ENCODE assay signal across 16 cellular contexts in the genomic region with DNA sequence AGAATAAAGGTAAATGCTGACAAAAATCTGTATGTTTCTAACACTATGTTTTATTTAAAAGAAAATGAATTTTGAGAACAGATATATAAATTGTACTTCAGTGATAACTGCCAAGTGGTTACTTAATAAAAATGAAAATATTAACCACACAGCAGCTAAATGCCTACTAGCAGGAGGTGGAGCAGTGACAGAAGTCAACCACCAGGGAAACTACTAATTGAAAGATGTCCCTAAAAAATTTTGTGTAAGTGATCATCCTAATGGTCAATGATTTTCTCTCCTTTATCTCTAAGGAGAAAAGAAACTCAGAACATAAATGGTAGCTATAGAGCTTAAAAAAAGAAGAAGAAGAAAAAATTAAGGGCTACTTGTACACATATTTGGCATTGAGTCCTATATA. TPM values are rescaled to one million over a fixed set of nuclear protein-coding genes. Genes with fewer than 3 reads are reported as not detected.
DNase-seq lines count a peak whose midpoint lies in the region; ATAC-seq and TF ChIP-seq lines count a peak whose summit lies in the region.
"Had no signal": no experiment of that assay in that cellular context is flagged by ENCODE, and none has a peak within 500 bp of the region (broad histone marks: within the 10 kb centered on the region; RNA-seq: fewer than 3 reads in every experiment).

No MANE protein-coding gene starts in this region.

- H3K27ac ChIP-seq in VCaP (no peak overlapping the region), esophagus muscularis mucosa (replicated peaks in 1 of 4) (no peak overlapping the region)
- H3K27ac ChIP-seq: testis had no signal

- H3K4me1 Mint-ChIP-seq in memory B cell, result peaks cover 7% of the 10 kb centered on the region
- H3K4me1 Mint-ChIP-seq in mesothelial cell of epicardium, result no peaks in the 10 kb centered on the region

- H3K4me3 ChIP-seq in esophagus muscularis mucosa, result no peak overlapping the region
- H3K4me3 ChIP-seq: MG63, testis had no signal

- H3K27me3 Mint-ChIP-seq in memory B cell, result no peaks in the 10 kb centered on the region
- H3K27me3 Mint-ChIP-seq in mesothelial cell of epicardium (ENCODE audit: low read depth), result no peaks in the 10 kb centered on the region

- H3K36me3 Mint-ChIP-seq in memory B cell (peaks cover 24% of the 10 kb centered on the region), mesothelial cell of epicardium (peaks cover 36% of the 10 kb centered on the region)

- H3K9me3 ChIP-seq in esophagus muscularis mucosa, result no peaks in the 10 kb centered on the region
- H3K9me3 ChIP-seq: MG63, testis had no signal

- H3K9me3 Mint-ChIP-seq in memory B cell (no peaks in the 10 kb centered on the region), mesothelial cell of epicardium (no peaks in the 10 kb centered on the region)
- H3K9me3 Mint-ChIP-seq: activated naive CD4-positive, alpha-beta T cell treated with anti-CD3 and anti-CD28 coated beads, Interleukin-2, amount 50 U/mL, for 72 hours had no signal

- H3K27me3 ChIP-seq in esophagus muscularis mucosa, result no peaks in the 10 kb centered on the region
- H3K27me3 ChIP-seq: MG63, testis had no signal

- H3K27ac Mint-ChIP-seq in memory B cell, result peak overlapping the region; percentile 63
- no peak overlapping the region for H3K27ac Mint-ChIP-seq in mesothelial cell of epicardium
- H3K27ac Mint-ChIP-seq: activated naive CD4-positive, alpha-beta T cell treated with anti-CD3 and anti-CD28 coated beads, Interleukin-2, amount 50 U/mL, for 72 hours had no signal

- H3K36me3 ChIP-seq in esophagus muscularis mucosa, result peaks cover 14 to 47% (median 20%) of the 10 kb centered on the region in 4 donors

- TF ChIP-seq POLR2A in GM18505 (IDR thresholded peaks at IDR 0.05; ENCODE audit: borderline replicate concordance, extremely low read depth, insufficient read depth, insufficient read length) (no peak), esophagus muscularis mucosa (IDR thresholded peaks at IDR 0.05; ENCODE audit: low read depth) (no peak)

- intact Hi-C loops in esophagus muscularis mucosa (cut with DNase I), result no loop called here

- H3K4me3 Mint-ChIP-seq in memory B cell, result no peak overlapping the region
- no peak overlapping the region for H3K4me3 Mint-ChIP-seq in mesothelial cell of epicardium

- DNase-seq in memory B cell (ENCODE audit: low spot score in 2 of 2) (no peak), NCI-H2081 (lab: John Stamatoyannopoulos, UW) (no peak), mesothelial cell of epicardium (ENCODE audit: low spot score in 2 of 2, unreplicated experiment in 2 of 2) (no peak), esophagus muscularis mucosa (ENCODE audit: extremely low spot score) (no peak)
- DNase-seq in activated CD8-positive, alpha-beta memory T cell treated with anti-CD3 and anti-CD28 coated beads for 24 hours, result no peak
- DNase-seq: activated CD4-positive, alpha-beta T cell treated with anti-CD3 and anti-CD28 coated beads, Interleukin-2, amount 50 U/mL, for 4 hours; activated T-cell treated with anti-CD3 and anti-CD28 coated beads, Interleukin-2, amount 50 U/mL, for 1 hour; left cardiac atrium; MG63; NCI-H1694 treated with DMSO at 0.1 percent for 48 hours; NCI-H510A; testis had no signal

- TF ChIP-seq CTCF in VCaP (conservative IDR thresholded peaks at IDR 0.05) (peak; percentile 26; the same call in 1 of the 2 replicates), mesothelial cell of epicardium (IDR thresholded peaks at IDR 0.05; ENCODE audit: unreplicated experiment) (no peak), esophagus muscularis mucosa (IDR thresholded peaks at IDR 0.05) (peak in 1 of 3 experiments; percentile 3)

- ATAC-seq in GM18505 (IDR thresholded peaks at IDR 0.05; ENCODE audit: unreplicated experiment) (peak; percentile 22), HG02981 (IDR thresholded peaks at IDR 0.05; ENCODE audit: unreplicated experiment) (peak; percentile 52), memory B cell (ENCODE audit: low read depth) (no peak)
- ATAC-seq: activated naive CD4-positive, alpha-beta T cell treated with anti-CD3 and anti-CD28 coated beads, Interleukin-2, amount 50 U/mL, for 72 hours; left cardiac atrium had no signal

- no peaks in the 10 kb centered on the region for H3K4me1 ChIP-seq in esophagus muscularis mucosa
- H3K4me1 ChIP-seq: testis had no signal

- no peak for TF ChIP-seq EP300 in esophagus muscularis mucosa (IDR thresholded peaks at IDR 0.05)

RNA-seq across cellular contexts. Expression of a gene that starts 22.9 kb away (rescaled TPM):
- total RNA-seq in mesothelial cell of epicardium (0.49 to 0.86 TPM (median 0.61 TPM) in 3 replicates), esophagus muscularis mucosa (under 1 TPM in 3 of 4 donors, not detected in 1; 0.23 to 0.91 (median 0.33) TPM)
- total RNA-seq: activated naive CD4-positive, alpha-beta T cell treated with anti-CD3 and anti-CD28 coated beads, Interleukin-2, amount 50 U/mL, for 72 hours; left cardiac atrium had no signal

RNA-seq across cellular contexts. Expression of a gene that starts 44.4 kb away (rescaled TPM):
- 76.4 to 82.7 TPM (median 78.2 TPM) in 3 replicates for total RNA-seq in mesothelial cell of epicardium
- 10 to 100 TPM; 26.6 to 41.9 (median 30.7) TPM for total RNA-seq in esophagus muscularis mucosa
